7 cellular contexts compared by ENCODE assay signal in the genomic region with DNA sequence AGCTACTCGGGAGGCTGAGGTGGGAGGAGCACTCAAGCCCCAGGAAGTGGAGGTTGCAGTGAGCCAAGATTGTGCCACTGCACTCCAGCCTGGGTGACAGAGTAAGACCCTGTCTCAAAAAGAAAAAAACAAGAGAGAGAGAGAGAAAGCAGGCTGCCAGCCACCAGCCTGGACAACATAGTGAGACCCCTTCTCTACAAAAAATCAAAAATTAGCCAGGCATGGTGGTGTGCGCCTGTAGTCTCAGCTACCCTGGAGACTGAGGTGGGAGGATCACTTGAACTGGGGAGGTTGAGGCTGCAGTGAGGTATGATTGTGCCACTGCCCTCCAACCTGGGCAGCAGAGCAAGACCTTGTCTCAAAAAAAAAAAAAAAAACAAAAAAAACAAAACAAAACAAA. TPM values are rescaled to one million over a fixed set of nuclear protein-coding genes. Genes with fewer than 3 reads are reported as not detected.
"Had no signal": no experiment of that assay in that cellular context is flagged by ENCODE, and none has a peak within 500 bp of the region (broad histone marks: within the 10 kb centered on the region; RNA-seq: fewer than 3 reads in every experiment).

No MANE protein-coding gene starts in this region.

RNA-seq across cellular contexts. Expression of a gene that starts 37.0 kb away (rescaled TPM):
- total RNA-seq: kidney epithelial cell, lung microvascular endothelial cell had no signal

RNA-seq across cellular contexts. Expression of a gene that starts 49.4 kb away (rescaled TPM):
- total RNA-seq: gastrocnemius medialis, glomerular endothelial cell, mesenteric fat pad had no signal

RNA-seq across cellular contexts. Expression of a gene that starts 53.0 kb away (rescaled TPM):
- total RNA-seq: myocyte had no signal
- polyA plus RNA-seq: naive thymus-derived CD8-positive, alpha-beta T cell had no signal
